Comparison of ENCODE assay signal across 8 cellular contexts in genomic region chr17:1362964-1363363, GRCh38. TPM values are rescaled to one million over a fixed set of nuclear protein-coding genes. Genes with fewer than 3 reads are reported as not detected.
DNase-seq lines count a peak whose midpoint lies in the region; ATAC-seq, FAIRE-seq and TF ChIP-seq lines count a peak whose summit lies in the region.

No MANE protein-coding gene starts in this region.

- CTCF ChIA-PET in activated CD8-positive, alpha-beta T cell treated with anti-CD3 and anti-CD28 coated beads, Interleukin-2, amount 10 ng/mL, durations not matched to agents 7 days and 5 days (lab: Charles Lee): interaction anchor here (0.9 to 8.2 kb wide), 13 partner anchors 9 to 267 kb away, joined by 3 to 143 read pairs (median 8); partner anchors contain the start of gene INPP5K
- CTCF ChIA-PET in HepG2 (lab: Yijun Ruan, JAX; ENCODE audit: low intra/inter-chr PET ratio, low total read pairs): no interaction called here

- no peak overlapping the region for H3K4me3 Mint-ChIP-seq in H9
- H3K4me3 Mint-ChIP-seq in activated CD8-positive, alpha-beta T cell treated with anti-CD3 and anti-CD28 coated beads, Interleukin-2, amount 10 ng/mL, durations not matched to agents 7 days and 5 days: no peak overlapping the region

- H2BK15ac ChIP-seq in H9 (ENCODE audit: low read depth, low read length): no peak overlapping the region

- H2BK120ac ChIP-seq in H9 (ENCODE audit: low read depth, low read length, poor library complexity, severe bottlenecking): no peak overlapping the region

- H3K56ac ChIP-seq in H9 (ENCODE audit: insufficient read length, low read depth, low read length): no peak overlapping the region

- TF ChIP-seq RAD21 in HepG2 (CRISPR knock-in tag; IDR thresholded peaks at IDR 0.05): no peak

- TF ChIP-seq CTCF in H9 (conservative IDR thresholded peaks at IDR 0.05) (no peak), HepG2 (CRISPR knock-in tag; IDR thresholded peaks at IDR 0.05) (no peak)

- peak; percentile 34 for ATAC-seq in activated CD8-positive, alpha-beta T cell treated with anti-CD3 and anti-CD28 coated beads, Interleukin-2, amount 10 ng/mL, durations not matched to agents 7 days and 5 days
- ATAC-seq in HepG2 (no peak), GM21576 (IDR thresholded peaks at IDR 0.05; ENCODE audit: unreplicated experiment) (no peak), HG03439 (IDR thresholded peaks at IDR 0.05; ENCODE audit: unreplicated experiment) (no peak)

- peaks cover 26 to 37% of the 10 kb centered on the region in 2 experiments for H3K4me1 Mint-ChIP-seq in H9
- peaks cover 61% of the 10 kb centered on the region for H3K4me1 Mint-ChIP-seq in activated CD8-positive, alpha-beta T cell treated with anti-CD3 and anti-CD28 coated beads, Interleukin-2, amount 10 ng/mL, durations not matched to agents 7 days and 5 days (ENCODE audit: low read depth)

- no peak overlapping the region for H3K4me2 ChIP-seq in H9 (ENCODE audit: insufficient read depth, insufficient read length, low read length)
- no peak overlapping the region for H3K4me2 ChIP-seq in HepG2 (ENCODE audit: low read depth, low read length)

- no CpG with 5 or more reads among the region's 3 CpGs for WGBS in H9 (ENCODE audit: extremely low coverage, insufficient read length, low lambda C conversion rate)
- 93% methylated on average over 3 of the region's 3 CpGs for WGBS in HepG2 (ENCODE audit: low lambda C conversion rate)

- H2AK5ac ChIP-seq in H9 (ENCODE audit: insufficient read length, low read length): no peak overlapping the region

- H2BK12ac ChIP-seq in H9 (ENCODE audit: insufficient read length, low read depth, low read length): no peak overlapping the region

- no TSS peak for BruUV-seq in HepG2 (replicated peaks; lab: Mats Ljungman, UMichigan)

- peaks cover 29 to 58% (median 54%) of the 10 kb centered on the region in 3 experiments for H3K36me3 Mint-ChIP-seq in H9 (ENCODE audit: insufficient read depth in 1 of 3, low read depth in 3 of 3)
- H3K36me3 Mint-ChIP-seq in activated CD8-positive, alpha-beta T cell treated with anti-CD3 and anti-CD28 coated beads, Interleukin-2, amount 10 ng/mL, durations not matched to agents 7 days and 5 days (ENCODE audit: low read depth): peaks cover 40% of the 10 kb centered on the region

- H2BK20ac ChIP-seq in H9 (ENCODE audit: low read depth, low read length, poor library complexity, severe bottlenecking): no peak overlapping the region

- H3K79me1 ChIP-seq in H9 (ENCODE audit: insufficient read depth, low read depth, low read length, poor library complexity, severe bottlenecking): peaks cover 14% of the 10 kb centered on the region

- in situ Hi-C loops in HepG2 (cut with HindIII; ENCODE audit: extremely low pct_ligation_motif_present, low pct_unique_long_range_greater_than_20kb): no loop called here

- peaks cover 22% of the 10 kb centered on the region; the same call in 1 of the 2 replicates for H3K79me2 ChIP-seq in H9 (ENCODE audit: insufficient read depth, low read length)
- peaks cover 83% of the 10 kb centered on the region for H3K79me2 ChIP-seq in HepG2 (ENCODE audit: insufficient read depth, low read length)

- peaks cover 15 to 44% of the 10 kb centered on the region in 2 experiments for H3K36me3 ChIP-seq in HepG2 (replicated peaks in 1 of 2; ENCODE audit: control insufficient read depth in 1 of 2, insufficient read depth in 2 of 2, low read length in 2 of 2)

- no peak overlapping the region for H3T11ph ChIP-seq in H9 (ENCODE audit: low read length)

- no peaks in the 10 kb centered on the region for H4K20me1 ChIP-seq in H9 (ENCODE audit: control insufficient read depth, insufficient read depth, insufficient read length)
- H4K20me1 ChIP-seq in HepG2 (ENCODE audit: insufficient read depth, low read length): peaks cover 68% of the 10 kb centered on the region

- no peak overlapping the region for H2AFZ ChIP-seq in H9 (ENCODE audit: low read length)
- H2AFZ ChIP-seq in HepG2 (ENCODE audit: low read length): no peak overlapping the region

- DNase-seq in AG20443 (ENCODE audit: low spot score) (peak; percentile 41), H9 (no peak), HepG2 (ENCODE audit: low spot score) (no peak), DMS114 treated with DMSO at 0.1 percent for 48 hours (lab: John Stamatoyannopoulos, UW; ENCODE audit: unreplicated experiment) (no peak), HPDE6-E6E7 (ENCODE audit: extremely low spot score) (no peak)
- DNase-seq in activated CD8-positive, alpha-beta T cell treated with anti-CD3 and anti-CD28 coated beads, Interleukin-2, amount 10 ng/mL, durations not matched to agents 7 days and 5 days: no peak

- H3K9me3 ChIP-seq in H9 (ENCODE audit: control insufficient read depth, low read depth, low read length) (no peaks in the 10 kb centered on the region), HepG2 (ENCODE audit: low read length) (no peaks in the 10 kb centered on the region)

- no peak overlapping the region for H4K8ac ChIP-seq in H9 (replicated peaks; ENCODE audit: insufficient read length, low read depth, low read length)

- H3K9me3 Mint-ChIP-seq in H9: no peaks in the 10 kb centered on the region
- H3K9me3 Mint-ChIP-seq in activated CD8-positive, alpha-beta T cell treated with anti-CD3 and anti-CD28 coated beads, Interleukin-2, amount 10 ng/mL, durations not matched to agents 7 days and 5 days (ENCODE audit: insufficient read depth): no peaks in the 10 kb centered on the region

- TF ChIP-seq EP300 in HepG2 (IDR thresholded peaks at IDR 0.05; ENCODE audit: low read depth in 2 of 2, low read length in 2 of 2) (no peak), HepG2 (CRISPR knock-in tag; IDR thresholded peaks at IDR 0.05; ENCODE audit: borderline replicate concordance) (no peak)

- H3K27me3 Mint-ChIP-seq in H9 (ENCODE audit: low read depth): no peaks in the 10 kb centered on the region
- no peaks in the 10 kb centered on the region for H3K27me3 Mint-ChIP-seq in activated CD8-positive, alpha-beta T cell treated with anti-CD3 and anti-CD28 coated beads, Interleukin-2, amount 10 ng/mL, durations not matched to agents 7 days and 5 days (ENCODE audit: low read depth)

- H2BK5ac ChIP-seq in H9 (ENCODE audit: insufficient read length, low read length): no peak overlapping the region

- no peaks in the 10 kb centered on the region for H3K27me3 ChIP-seq in H9 (ENCODE audit: insufficient read depth, low read length)
- H3K27me3 ChIP-seq in HepG2 (ENCODE audit: control insufficient read depth in 1 of 2, insufficient read depth in 2 of 2, low read length in 2 of 2): no peaks in the 10 kb centered on the region

- no peak overlapping the region for H3K4me3 ChIP-seq in HepG2 (replicated peaks in 1 of 3; ENCODE audit: insufficient read depth in 1 of 3, low read depth in 2 of 3, low read length in 3 of 3)

- H3K14ac ChIP-seq in H9 (ENCODE audit: insufficient read depth, low read length): no peak overlapping the region

- H3K4me1 ChIP-seq in H9 (ENCODE audit: insufficient read depth, low read length) (no peaks in the 10 kb centered on the region), HepG2 (ENCODE audit: insufficient read depth, low read length) (peaks cover 17% of the 10 kb centered on the region)

- no peak for TF ChIP-seq POLR2A in HepG2 (IDR thresholded peaks at IDR 0.05; ENCODE audit: insufficient read depth in 1 of 2, low read depth in 2 of 2, low read length in 2 of 2)

- H3K4ac ChIP-seq in H9 (ENCODE audit: low read depth, low read length): no peak overlapping the region

- peak overlapping the region in 2 of 3 experiments; percentile 0 to 46; a peak in 3 of 7 replicates for H3K27ac Mint-ChIP-seq in H9
- peak overlapping the region; percentile 76 for H3K27ac Mint-ChIP-seq in activated CD8-positive, alpha-beta T cell treated with anti-CD3 and anti-CD28 coated beads, Interleukin-2, amount 10 ng/mL, durations not matched to agents 7 days and 5 days

- no peak overlapping the region for H4K5ac ChIP-seq in H9 (ENCODE audit: insufficient read length, low read depth, low read length)

- intact Hi-C loops in HepG2 (cut with micrococcal nuclease; ENCODE audit: unreplicated experiment): loop anchor here (10.0 kb wide), 1 partner anchor 52 kb away; no protein-coding TSS in a partner anchor

- POLR2A ChIA-PET in activated CD8-positive, alpha-beta T cell treated with anti-CD3 and anti-CD28 coated beads, Interleukin-2, amount 10 ng/mL, durations not matched to agents 7 days and 5 days (lab: Charles Lee): interaction anchor here (0.6 to 1.7 kb wide), 4 partner anchors 92 to 170 kb away, joined by 4 to 6 read pairs (median 4); partner anchors contain the start of gene INPP5K
- POLR2A ChIA-PET in HepG2 (lab: Yijun Ruan, JAX): no interaction called here

- no peak for FAIRE-seq in HepG2 (lab: Jason Lieb, UNC)

- no peak overlapping the region for H3K23ac ChIP-seq in H9 (ENCODE audit: insufficient read length, low read depth, low read length)

- H3K23me2 ChIP-seq in H9 (ENCODE audit: insufficient read length, low read depth, low read length, poor library complexity, severe bottlenecking): no peaks in the 10 kb centered on the region

- no peak overlapping the region for H4K91ac ChIP-seq in H9 (ENCODE audit: insufficient read length, low read depth, low read length)

- no peak overlapping the region for H3K18ac ChIP-seq in H9 (ENCODE audit: insufficient read length, low read depth, low read length)

- H3K9ac ChIP-seq in H9 (ENCODE audit: extremely low read depth, insufficient read length, low read length) (no peak overlapping the region), HepG2 (ENCODE audit: insufficient read depth, low read depth, low read length) (no peak overlapping the region)

- H3K27ac ChIP-seq in H9 (ENCODE audit: insufficient read length, low read depth, low read length) (no peak overlapping the region), HepG2 (ENCODE audit: extremely low read length, insufficient read depth, low read length) (no peak overlapping the region)

RNA-seq across cellular contexts. Expression of gene YWHAE, which starts 37.1 kb away (rescaled TPM):
- total RNA-seq in H9 (2021) (1,282 and 1,294 TPM in 2 replicates), HepG2 (2016; rRNA removed; fragmentation: Illumina TruSeq; extraction: Trizol) (256 and 504 TPM in 2 replicates)
- total RNA-seq in activated CD8-positive, alpha-beta T cell treated with anti-CD3 and anti-CD28 coated beads, Interleukin-2, amount 10 ng/mL, durations not matched to agents 7 days and 5 days: 100 to 1,000 TPM; 393 to 414 TPM
- 47.1 and 52.6 TPM in 2 replicates for total RNA-seq in HepG2 (2016; cell fraction: cytosol; rRNA removed; fragmentation: Illumina TruSeq; extraction: Trizol; ENCODE audit: low read depth)
- total RNA-seq in HepG2 (2016; cell fraction: insoluble cytoplasmic fraction; rRNA removed; fragmentation: Illumina TruSeq; extraction: Trizol): 277 and 538 TPM in 2 replicates
- 139 and 150 TPM in 2 replicates for total RNA-seq in HepG2 (2016; cell fraction: membrane; rRNA removed; fragmentation: Illumina TruSeq; extraction: Trizol)
- 149 and 165 TPM in 2 replicates for total RNA-seq in HepG2 (2016; cell fraction: nucleus; rRNA removed; fragmentation: Illumina TruSeq; extraction: Trizol)
- 249 and 335 TPM in 2 replicates for polyA plus RNA-seq in HepG2 (2011; rRNA removed)
- polyA plus RNA-seq in HepG2 (2011; cell fraction: cytosol; rRNA removed): 317 and 360 TPM in 2 replicates
- 61.1 and 72.7 TPM in 2 replicates for polyA plus RNA-seq in HepG2 (2011; cell fraction: nucleus; rRNA removed)
- 349 and 597 TPM in 2 replicates for polyA plus RNA-seq in HepG2 (2012)
- polyA plus RNA-seq in HepG2 (2016; cell fraction: cytosol; fragmentation: Illumina TruSeq; extraction: Trizol; ENCODE audit: low read depth): 53.7 and 53.8 TPM in 2 replicates
- polyA plus RNA-seq in HepG2 (2016; cell fraction: insoluble cytoplasmic fraction; fragmentation: Illumina TruSeq; extraction: Trizol; ENCODE audit: low read depth): 882 and 909 TPM in 2 replicates
- 149 and 156 TPM in 2 replicates for polyA plus RNA-seq in HepG2 (2016; cell fraction: membrane; fragmentation: Illumina TruSeq; extraction: Trizol; ENCODE audit: low read depth)
- 279 and 293 TPM in 2 replicates for polyA plus RNA-seq in HepG2 (2016; cell fraction: nucleus; fragmentation: Illumina TruSeq; extraction: Trizol; ENCODE audit: insufficient read depth, low read depth)
- polyA minus RNA-seq in HepG2 (2011; rRNA and poly(A)+ RNA removed; ENCODE audit: low replicate concordance): 266 and 357 TPM in 2 replicates
- polyA minus RNA-seq in HepG2 (2011; cell fraction: cytosol; rRNA and poly(A)+ RNA removed): 327 and 341 TPM in 2 replicates
- polyA minus RNA-seq in HepG2 (2011; cell fraction: nucleus; rRNA and poly(A)+ RNA removed): 88.1 and 126 TPM in 2 replicates
